ENCODE assay signal across 8 cellular contexts in the genomic region with DNA sequence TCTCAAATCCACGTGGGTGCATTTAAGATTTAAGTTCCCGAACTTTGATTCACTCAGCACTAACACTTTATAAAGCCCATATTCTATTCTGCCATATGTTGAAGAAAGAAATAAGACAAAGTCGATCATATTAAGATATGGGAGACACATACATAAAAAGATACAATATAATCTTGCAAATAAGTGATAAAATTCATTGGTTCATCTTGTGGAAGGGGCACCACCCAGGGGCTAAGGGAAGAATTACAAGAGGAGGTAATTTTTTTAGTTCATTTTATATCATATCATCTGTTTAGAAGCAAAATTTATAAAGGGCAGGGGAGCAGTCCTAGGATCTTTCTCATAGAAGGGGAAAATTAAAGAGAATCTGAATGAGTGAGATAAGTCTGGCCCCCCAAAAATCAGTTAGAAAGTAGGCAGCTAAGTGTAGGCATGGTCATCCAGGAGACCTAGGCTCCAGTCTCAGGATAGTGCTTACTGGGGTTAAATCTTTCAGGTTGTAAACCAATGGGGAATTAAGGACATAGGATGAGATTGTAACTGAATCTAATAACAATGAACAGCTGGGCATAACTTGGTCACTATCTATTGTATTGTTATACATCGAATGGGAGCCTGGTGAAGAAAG.
DNase-seq lines count a peak whose midpoint lies in the region; ATAC-seq and TF ChIP-seq lines count a peak whose summit lies in the region.

No MANE protein-coding gene starts in this region.

- H4K20me1 ChIP-seq in PC-9 (ENCODE audit: insufficient read depth): no peaks in the 10 kb centered on the region

- no peak overlapping the region for H2AFZ ChIP-seq in PC-9

- no peaks in the 10 kb centered on the region for H3K79me2 ChIP-seq in PC-9 (ENCODE audit: low read depth)

- TF ChIP-seq POLR2A in heart left ventricle (IDR thresholded peaks at IDR 0.05) (no peak), esophagus squamous epithelium (IDR thresholded peaks at IDR 0.05) (no peak), ovary (IDR thresholded peaks at IDR 0.05) (no peak)

- DNase-seq in heart left ventricle (no peak), right cardiac atrium (no peak), PC-9 (no peak), esophagus squamous epithelium (lab: John Stamatoyannopoulos, UW) (no peak), tibial artery (no peak), HK-2 (ENCODE audit: unreplicated experiment) (no peak), GF-D8 (lab: John Stamatoyannopoulos, UW) (no peak), ovary (no peak)

- H3K36me3 ChIP-seq in heart left ventricle (no peaks in the 10 kb centered on the region), PC-9 (ENCODE audit: low read depth) (peaks cover 4% of the 10 kb centered on the region; the same call in 1 of the 2 replicates), esophagus squamous epithelium (peaks cover 0 to 22% (median 0%) of the 10 kb centered on the region in 3 donors), tibial artery (peaks cover 0 to 5% (median 0%) of the 10 kb centered on the region in 3 donors), ovary (no peaks in the 10 kb centered on the region)

- no peak overlapping the region for H3K4me2 ChIP-seq in PC-9

- H3K9me3 ChIP-seq in heart left ventricle (peaks cover 0 to 5% (median 0%) of the 10 kb centered on the region in 12 donors), right cardiac atrium (ENCODE audit: control insufficient read depth, low read length) (no peaks in the 10 kb centered on the region), PC-9 (ENCODE audit: insufficient read depth, low read depth) (no peaks in the 10 kb centered on the region), esophagus squamous epithelium (no peaks in the 10 kb centered on the region), tibial artery (no peaks in the 10 kb centered on the region), ovary (no peaks in the 10 kb centered on the region)

- H3K27me3 ChIP-seq in heart left ventricle (no peaks in the 10 kb centered on the region), right cardiac atrium (ENCODE audit: control insufficient read depth, insufficient read depth) (no peaks in the 10 kb centered on the region), PC-9 (ENCODE audit: insufficient read depth, low read depth) (no peaks in the 10 kb centered on the region), esophagus squamous epithelium (no peaks in the 10 kb centered on the region), tibial artery (no peaks in the 10 kb centered on the region), ovary (no peaks in the 10 kb centered on the region)

- no TSS peak for BruUV-seq in PC-9 (replicated peaks; lab: Mats Ljungman, UMichigan)

- TF ChIP-seq CTCF in heart left ventricle (IDR thresholded peaks at IDR 0.05): peak; percentile 29 to 69 (median 56)
- TF ChIP-seq CTCF in PC-9 (conservative IDR thresholded peaks at IDR 0.05): peak; percentile 70
- peak in 4 of 6 experiments; percentile 17 to 41 (median 28) for TF ChIP-seq CTCF in esophagus squamous epithelium (IDR thresholded peaks at IDR 0.05)
- TF ChIP-seq CTCF in tibial artery (IDR thresholded peaks at IDR 0.05): peak; percentile 55 to 56
- TF ChIP-seq CTCF in ovary (IDR thresholded peaks at IDR 0.05): peak in 1 of 3 donors; percentile 8

- POLR2A ChIA-PET in PC-9 (lab: Charles Lee; ENCODE audit: unreplicated experiment): interaction anchor here (0.6 kb wide), 1 partner anchor 408 kb away, joined by 3 read pairs; no protein-coding TSS in a partner anchor

- 47 to 55% (median 53%) methylated on average over 4 of the region's 4 CpGs for WGBS in heart left ventricle, 4 donors
- WGBS in right cardiac atrium: 64% methylated on average over 4 of the region's 4 CpGs
- 74 to 78% methylated on average over 4 of the region's 4 CpGs for WGBS in esophagus squamous epithelium, 2 donors
- 65 to 75% (median 68%) methylated on average over 4 of the region's 4 CpGs for WGBS in ovary, 3 donors

- no peaks in the 10 kb centered on the region for H3F3A ChIP-seq in PC-9 (ENCODE audit: insufficient read depth, low read depth)

- H3K4me1 ChIP-seq in heart left ventricle: peaks cover 0 to 45% (median 20%) of the 10 kb centered on the region in 12 donors
- peaks cover 12% of the 10 kb centered on the region for H3K4me1 ChIP-seq in right cardiac atrium (ENCODE audit: control insufficient read depth, insufficient read depth, low read length)
- no peaks in the 10 kb centered on the region for H3K4me1 ChIP-seq in PC-9 (replicated peaks; ENCODE audit: insufficient read depth)
- peaks cover 0 to 22% (median 0%) of the 10 kb centered on the region in 3 donors for H3K4me1 ChIP-seq in esophagus squamous epithelium
- peaks cover 0 to 44% (median 15%) of the 10 kb centered on the region in 4 donors for H3K4me1 ChIP-seq in tibial artery
- peaks cover 11% of the 10 kb centered on the region for H3K4me1 ChIP-seq in ovary (ENCODE audit: insufficient read depth)

- intact Hi-C loops in heart left ventricle (cut with DNase I) (loop anchor here in 4 of 10 donors (2.0 to 10.0 kb wide), 3 partner anchors 118 to 206 kb away; no protein-coding TSS in a partner anchor), right cardiac atrium (cut with DNase I) (loop anchor here in 1 of 4 donors (10.0 kb wide), 1 partner anchor 116 kb away; no protein-coding TSS in a partner anchor), PC-9 (cut with micrococcal nuclease; ENCODE audit: unreplicated experiment) (loop anchor here (5.0 kb wide), 1 partner anchor 133 kb away; no protein-coding TSS in a partner anchor), esophagus squamous epithelium (cut with DNase I) (no loop called here), tibial artery (cut with DNase I; ENCODE audit: low total_unique reads) (no loop called here), ovary (cut with DNase I) (no loop called here)

- no peaks in the 10 kb centered on the region for H3K9me2 ChIP-seq in PC-9 (ENCODE audit: insufficient read depth)

- no peak overlapping the region for H3K4me3 ChIP-seq in heart left ventricle
- H3K4me3 ChIP-seq in right cardiac atrium (ENCODE audit: low read length): no peak overlapping the region
- no peak overlapping the region for H3K4me3 ChIP-seq in PC-9
- H3K4me3 ChIP-seq in esophagus squamous epithelium: no peak overlapping the region
- no peak overlapping the region for H3K4me3 ChIP-seq in tibial artery
- H3K4me3 ChIP-seq in ovary: no peak overlapping the region

- TF ChIP-seq EP300 in ovary (IDR thresholded peaks at IDR 0.05): no peak

- CTCF ChIA-PET in PC-9 (lab: Charles Lee): no interaction called here

- peak overlapping the region; percentile 69 to 96 (median 91) for H3K27ac ChIP-seq in heart left ventricle
- H3K27ac ChIP-seq in right cardiac atrium (ENCODE audit: low read length): no peak overlapping the region
- H3K27ac ChIP-seq in PC-9: no peak overlapping the region
- H3K27ac ChIP-seq in esophagus squamous epithelium: no peak overlapping the region
- H3K27ac ChIP-seq in tibial artery: peak overlapping the region in 1 of 2 donors; percentile 71
- no peak overlapping the region for H3K27ac ChIP-seq in ovary

- ATAC-seq in heart left ventricle (no peak), right cardiac atrium (no peak)

Comparison
In these comparisons a context has a peak if more than half of its experiments do, and no peak if none do; other contexts are left out.
1. H3K27ac ChIP-seq: peak in heart left ventricle (12 of 12); none in right cardiac atrium (single experiment), PC-9 (single experiment), esophagus squamous epithelium (0 of 4) and ovary (0 of 2).